In the genomic region with DNA sequence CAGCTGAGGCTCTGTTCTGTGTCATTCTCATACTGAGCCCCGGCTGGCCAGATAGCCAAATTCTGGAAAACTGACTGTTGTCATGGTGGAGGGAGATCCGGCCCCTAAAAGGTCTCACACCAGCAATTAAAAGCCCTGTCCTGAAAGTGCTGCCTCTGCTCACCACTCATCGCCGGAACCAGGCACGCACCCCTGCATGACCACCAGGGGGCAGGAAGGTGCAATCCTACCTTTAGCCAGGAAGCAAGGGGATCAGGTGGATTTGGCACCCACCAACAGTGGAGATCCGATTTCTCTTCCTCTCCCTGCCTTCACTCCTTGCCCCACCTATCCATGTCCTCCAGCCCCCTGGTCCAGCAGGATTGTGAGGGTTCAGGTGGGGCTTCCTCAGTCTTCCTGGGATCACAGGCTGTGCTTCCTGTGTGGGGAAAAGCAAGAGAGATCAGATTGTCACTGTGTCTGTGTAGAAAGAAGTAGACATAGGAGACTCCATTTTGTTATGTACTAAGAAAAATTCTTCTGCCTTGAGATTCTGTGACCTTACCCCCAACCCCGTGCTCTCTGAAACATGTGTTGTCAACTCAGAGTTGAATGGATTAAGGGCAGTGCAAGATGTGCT, we compare ENCODE assay signal across 8 cellular contexts. TPM values are rescaled to one million over a fixed set of nuclear protein-coding genes. Genes with fewer than 3 reads are reported as not detected.
A peak's percentile ranks its signal among the peaks of the same experiment; 100 is the strongest.
DNase-seq lines count a peak whose midpoint lies in the region; ATAC-seq and TF ChIP-seq lines count a peak whose summit lies in the region.

No MANE protein-coding gene starts in this region.

- H3K4me1 Mint-ChIP-seq in type B pancreatic cell (ENCODE audit: unreplicated experiment), result peaks cover 67% of the 10 kb centered on the region

- H3K27ac Mint-ChIP-seq in type B pancreatic cell, result peak overlapping the region; percentile 48

- no peak overlapping the region for H3K27ac ChIP-seq in OCI-LY3 (ENCODE audit: low read length)
- no peak overlapping the region for H3K27ac ChIP-seq in fibroblast of lung (ENCODE audit: insufficient read depth, low read length)

- no peaks in the 10 kb centered on the region for H3K9me3 Mint-ChIP-seq in type B pancreatic cell

- H3K4me3 Mint-ChIP-seq in type B pancreatic cell, result peak overlapping the region; percentile 29

- H2AFZ ChIP-seq in OCI-LY3 (ENCODE audit: low read depth, low read length), result no peak overlapping the region
- no peak overlapping the region for H2AFZ ChIP-seq in fibroblast of lung (ENCODE audit: low read length)

- peaks cover 27% of the 10 kb centered on the region for H3K27me3 Mint-ChIP-seq in type B pancreatic cell

- H3K79me2 ChIP-seq in OCI-LY3 (ENCODE audit: low read length) (no peaks in the 10 kb centered on the region), fibroblast of lung (ENCODE audit: control insufficient read depth, insufficient read depth, low read length) (no peaks in the 10 kb centered on the region)

- DNase-seq in CMK (ENCODE audit: low read depth), result peak; percentile 30
- DNase-seq in activated T-cell treated with anti-CD3 and anti-CD28 coated beads, Interleukin-2, amount 50 U/mL, for 1 hour, result peak; percentile 75
- peak; percentile 30 to 37 for DNase-seq in fibroblast of lung (ENCODE audit: low read depth in 2 of 2)
- DNase-seq in omental fat pad (ENCODE audit: low spot score), result peak; percentile 61
- DNase-seq in type B pancreatic cell (ENCODE audit: extremely low spot score, unreplicated experiment), result no peak

- H3K9me3 ChIP-seq in OCI-LY3 (ENCODE audit: insufficient read depth, low read length) (no peaks in the 10 kb centered on the region), fibroblast of lung (ENCODE audit: control insufficient read depth, insufficient read depth, low read depth, low read length) (no peaks in the 10 kb centered on the region)

- H3K36me3 ChIP-seq in OCI-LY3 (replicated peaks; ENCODE audit: low read depth, low read length) (no peaks in the 10 kb centered on the region), fibroblast of lung (ENCODE audit: control insufficient read depth, insufficient read depth, low read length) (no peaks in the 10 kb centered on the region)

- no peaks in the 10 kb centered on the region for H3K36me3 Mint-ChIP-seq in type B pancreatic cell

- H3K9ac ChIP-seq in OCI-LY3 (ENCODE audit: low read length) (no peak overlapping the region), fibroblast of lung (ENCODE audit: insufficient read depth, low read length) (no peak overlapping the region)

- H4K20me1 ChIP-seq in OCI-LY3 (ENCODE audit: insufficient read depth, low read length) (no peaks in the 10 kb centered on the region), fibroblast of lung (ENCODE audit: control insufficient read depth, extremely low read depth, insufficient read depth, low read length) (no peaks in the 10 kb centered on the region)

- ATAC-seq in HG02678 (IDR thresholded peaks at IDR 0.05; ENCODE audit: unreplicated experiment) (peak; percentile 74), omental fat pad (ENCODE audit: low FRiP score) (peak; percentile 70), HG02759 (IDR thresholded peaks at IDR 0.05; ENCODE audit: unreplicated experiment) (no peak)

- H3K4me1 ChIP-seq in OCI-LY3 (ENCODE audit: low read length) (peaks cover 11% of the 10 kb centered on the region), fibroblast of lung (ENCODE audit: control insufficient read depth, extremely low read depth, insufficient read depth, low read length) (no peaks in the 10 kb centered on the region)

- H3K27me3 ChIP-seq in OCI-LY3 (ENCODE audit: low read depth, low read length) (peaks cover 40% of the 10 kb centered on the region), fibroblast of lung (ENCODE audit: control insufficient read depth, insufficient read depth, low read length) (peaks cover 3% of the 10 kb centered on the region)

- H3K4me3 ChIP-seq in OCI-LY3 (ENCODE audit: low read length), result no peak overlapping the region
- H3K4me3 ChIP-seq in fibroblast of lung (replicated peaks in 1 of 4; ENCODE audit: control extremely low read depth in 1 of 4, insufficient read depth in 1 of 4, low read depth in 3 of 4, low read length in 4 of 4), result no peak overlapping the region

- H3K4me2 ChIP-seq in OCI-LY3 (ENCODE audit: low read length) (no peak overlapping the region), fibroblast of lung (ENCODE audit: extremely low read depth, insufficient read depth, low read length) (no peak overlapping the region)

- TF ChIP-seq CTCF in OCI-LY3 (IDR thresholded peaks at IDR 0.05; ENCODE audit: low read depth, low read length), result peak; percentile 96
- TF ChIP-seq CTCF in fibroblast of lung (conservative IDR thresholded peaks at IDR 0.05 in 1 of 2, IDR thresholded peaks at IDR 0.05 in 1 of 2; ENCODE audit: low read depth in 1 of 2, low read length in 2 of 2), result peak; percentile 72 to 98
- peak in 1 of 3 donors; percentile 37 for TF ChIP-seq CTCF in omental fat pad (IDR thresholded peaks at IDR 0.05)
- peak; percentile 93 for TF ChIP-seq CTCF in type B pancreatic cell (conservative IDR thresholded peaks at IDR 0.05)

RNA-seq across cellular contexts. Expression of gene CACNA2D2, which starts 16.1 kb away (rescaled TPM):
- total RNA-seq in fibroblast of lung, result under 0.01 TPM in 1 of 2 replicates, not detected in the other
- 0.02 and 0.06 TPM in 2 replicates for polyA plus RNA-seq in fibroblast of lung
- polyA plus RNA-seq in fibroblast of lung (2012), result 0.13 TPM in 1 of 2 replicates, not detected in the other
- 0.33 TPM in 1 of 2 replicates, not detected in the other for polyA minus RNA-seq in fibroblast of lung (ENCODE audit: low replicate concordance)
- total RNA-seq in omental fat pad, result 1 to 10 TPM in 1 of 4 donors, under 1 TPM in 3; 0.19 to 3.6 (median 0.94) TPM
- total RNA-seq in type B pancreatic cell (ENCODE audit: low replicate concordance), result 7.8 and 19.4 TPM in 2 replicates

RNA-seq across cellular contexts. Expression of gene C3orf18, which starts 48.0 kb away (rescaled TPM):
- total RNA-seq in fibroblast of lung, result 14.1 and 25.8 TPM in 2 replicates
- 8.7 and 9.4 TPM in 2 replicates for polyA plus RNA-seq in fibroblast of lung
- 8.9 and 10.1 TPM in 2 replicates for polyA plus RNA-seq in fibroblast of lung (2012)
- polyA minus RNA-seq in fibroblast of lung (ENCODE audit: low replicate concordance), result 13.2 and 18.4 TPM in 2 replicates
- total RNA-seq in omental fat pad, result 10 to 100 TPM in 1 of 4 donors, 1 to 10 TPM in 3; 4.4 to 11.1 (median 9.2) TPM
- 1.9 and 11.9 TPM in 2 replicates for total RNA-seq in type B pancreatic cell (ENCODE audit: low replicate concordance)

RNA-seq across cellular contexts. Expression of gene HEMK1, which starts 49.7 kb away (rescaled TPM):
- total RNA-seq in fibroblast of lung (8.2 and 12.7 TPM in 2 replicates), omental fat pad (1 to 10 TPM; 4.8 to 8.3 (median 6.7) TPM), type B pancreatic cell (ENCODE audit: low replicate concordance) (20.2 and 29.9 TPM in 2 replicates)
- polyA plus RNA-seq in fibroblast of lung, result 6.1 and 8.4 TPM in 2 replicates
- polyA plus RNA-seq in fibroblast of lung (2012), result 11.9 and 14.5 TPM in 2 replicates
- polyA minus RNA-seq in fibroblast of lung (ENCODE audit: low replicate concordance), result 14.7 and 18.1 TPM in 2 replicates
